ENCODE assay signal across 1 cellular context in genomic region chr4:89283975-89284556, GRCh38.
TF ChIP-seq lines count a peak whose summit lies in the region.

No MANE protein-coding gene starts in this region.

TF ChIP-seq in HepG2, 621 proteins besides CTCF, POLR2A, EP300 and RAD21 (continued from another document):
- TF ChIP-seq ZNF800 (CRISPR knock-in tag; IDR thresholded peaks at IDR 0.05) (no peak), ZNF576 (CRISPR knock-in tag; IDR thresholded peaks at IDR 0.05) (no peak), ZSCAN9 (CRISPR knock-in tag; IDR thresholded peaks at IDR 0.05; ENCODE audit: borderline replicate concordance) (no peak), ZEB1 (IDR thresholded peaks at IDR 0.05; ENCODE audit: insufficient replicate concordance, low read depth) (no peak), ZFP91 (CRISPR knock-in tag; IDR thresholded peaks at IDR 0.05; ENCODE audit: borderline replicate concordance) (no peak), MED1 (CRISPR knock-in tag; IDR thresholded peaks at IDR 0.05) (no peak), ZNF879 (CRISPR knock-in tag; IDR thresholded peaks at IDR 0.05) (no peak), AKAP8 (CRISPR knock-in tag; IDR thresholded peaks at IDR 0.05) (no peak), GZF1 (CRISPR knock-in tag; IDR thresholded peaks at IDR 0.05) (no peak), LBX2 (CRISPR knock-in tag; IDR thresholded peaks at IDR 0.05; ENCODE audit: borderline replicate concordance) (no peak), NFKB2 (CRISPR knock-in tag; IDR thresholded peaks at IDR 0.05; ENCODE audit: borderline replicate concordance) (no peak), STAG1 (CRISPR knock-in tag; IDR thresholded peaks at IDR 0.05) (no peak), ZNF260 (CRISPR knock-in tag; IDR thresholded peaks at IDR 0.05; ENCODE audit: borderline replicate concordance, low read depth) (no peak)
